Comparison of ENCODE assay signal across 1 cellular context in the genomic region with DNA sequence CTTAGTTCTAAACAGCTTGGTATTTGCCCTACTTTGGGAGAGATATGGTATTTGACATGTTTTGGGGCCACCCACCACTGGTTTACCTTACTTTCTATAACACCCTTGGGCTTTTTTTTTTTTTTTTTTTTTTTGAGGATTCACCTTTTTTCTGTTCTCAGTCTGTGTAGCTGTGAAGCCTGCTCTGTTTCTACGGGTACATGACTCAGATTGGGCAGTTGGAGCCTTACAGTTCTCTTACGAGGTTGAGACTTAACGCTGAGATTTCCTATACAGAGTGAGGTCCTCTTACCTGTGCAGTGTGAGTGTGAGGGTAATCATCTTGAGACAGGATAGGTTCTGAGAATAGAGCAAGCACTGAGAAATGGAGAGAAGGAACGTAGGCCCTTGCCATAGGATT.
TF ChIP-seq lines count a peak whose summit lies in the region.

No MANE protein-coding gene starts in this region.

TF ChIP-seq in WTC11, 78 proteins besides CTCF, POLR2A, EP300 and RAD21 (continued from another document):
- TF ChIP-seq, protein P1, sequence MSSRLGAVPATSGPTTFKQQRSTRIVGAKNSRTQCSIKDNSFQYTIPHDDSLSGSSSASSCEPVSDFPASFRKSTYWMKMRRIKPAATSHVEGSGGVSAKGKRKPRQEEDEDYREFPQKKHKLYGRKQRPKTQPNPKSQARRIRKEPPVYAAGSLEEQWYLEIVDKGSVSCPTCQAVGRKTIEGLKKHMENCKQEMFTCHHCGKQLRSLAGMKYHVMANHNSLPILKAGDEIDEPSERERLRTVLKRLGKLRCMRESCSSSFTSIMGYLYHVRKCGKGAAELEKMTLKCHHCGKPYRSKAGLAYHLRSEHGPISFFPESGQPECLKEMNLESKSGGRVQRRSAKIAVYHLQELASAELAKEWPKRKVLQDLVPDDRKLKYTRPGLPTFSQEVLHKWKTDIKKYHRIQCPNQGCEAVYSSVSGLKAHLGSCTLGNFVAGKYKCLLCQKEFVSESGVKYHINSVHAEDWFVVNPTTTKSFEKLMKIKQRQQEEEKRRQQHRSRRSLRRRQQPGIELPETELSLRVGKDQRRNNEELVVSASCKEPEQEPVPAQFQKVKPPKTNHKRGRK (CRISPR knock-in tag; IDR thresholded peaks at IDR 0.05; ENCODE audit: borderline replicate concordance) = no peak
- no peak for TF ChIP-seq SP1 (CRISPR knock-in tag; conservative IDR thresholded peaks at IDR 0.05)
- TF ChIP-seq, protein P2, sequence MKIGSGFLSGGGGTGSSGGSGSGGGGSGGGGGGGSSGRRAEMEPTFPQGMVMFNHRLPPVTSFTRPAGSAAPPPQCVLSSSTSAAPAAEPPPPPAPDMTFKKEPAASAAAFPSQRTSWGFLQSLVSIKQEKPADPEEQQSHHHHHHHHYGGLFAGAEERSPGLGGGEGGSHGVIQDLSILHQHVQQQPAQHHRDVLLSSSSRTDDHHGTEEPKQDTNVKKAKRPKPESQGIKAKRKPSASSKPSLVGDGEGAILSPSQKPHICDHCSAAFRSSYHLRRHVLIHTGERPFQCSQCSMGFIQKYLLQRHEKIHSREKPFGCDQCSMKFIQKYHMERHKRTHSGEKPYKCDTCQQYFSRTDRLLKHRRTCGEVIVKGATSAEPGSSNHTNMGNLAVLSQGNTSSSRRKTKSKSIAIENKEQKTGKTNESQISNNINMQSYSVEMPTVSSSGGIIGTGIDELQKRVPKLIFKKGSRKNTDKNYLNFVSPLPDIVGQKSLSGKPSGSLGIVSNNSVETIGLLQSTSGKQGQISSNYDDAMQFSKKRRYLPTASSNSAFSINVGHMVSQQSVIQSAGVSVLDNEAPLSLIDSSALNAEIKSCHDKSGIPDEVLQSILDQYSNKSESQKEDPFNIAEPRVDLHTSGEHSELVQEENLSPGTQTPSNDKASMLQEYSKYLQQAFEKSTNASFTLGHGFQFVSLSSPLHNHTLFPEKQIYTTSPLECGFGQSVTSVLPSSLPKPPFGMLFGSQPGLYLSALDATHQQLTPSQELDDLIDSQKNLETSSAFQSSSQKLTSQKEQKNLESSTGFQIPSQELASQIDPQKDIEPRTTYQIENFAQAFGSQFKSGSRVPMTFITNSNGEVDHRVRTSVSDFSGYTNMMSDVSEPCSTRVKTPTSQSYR (CRISPR knock-in tag; IDR thresholded peaks at IDR 0.05) = no peak
- TF ChIP-seq ZNF423 (CRISPR knock-in tag; IDR thresholded peaks at IDR 0.05) = no peak
- TF ChIP-seq, protein P3, sequence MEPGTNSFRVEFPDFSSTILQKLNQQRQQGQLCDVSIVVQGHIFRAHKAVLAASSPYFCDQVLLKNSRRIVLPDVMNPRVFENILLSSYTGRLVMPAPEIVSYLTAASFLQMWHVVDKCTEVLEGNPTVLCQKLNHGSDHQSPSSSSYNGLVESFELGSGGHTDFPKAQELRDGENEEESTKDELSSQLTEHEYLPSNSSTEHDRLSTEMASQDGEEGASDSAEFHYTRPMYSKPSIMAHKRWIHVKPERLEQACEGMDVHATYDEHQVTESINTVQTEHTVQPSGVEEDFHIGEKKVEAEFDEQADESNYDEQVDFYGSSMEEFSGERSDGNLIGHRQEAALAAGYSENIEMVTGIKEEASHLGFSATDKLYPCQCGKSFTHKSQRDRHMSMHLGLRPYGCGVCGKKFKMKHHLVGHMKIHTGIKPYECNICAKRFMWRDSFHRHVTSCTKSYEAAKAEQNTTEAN (CRISPR knock-in tag; IDR thresholded peaks at IDR 0.05) = no peak
- no peak for TF ChIP-seq FOXP1 (CRISPR knock-in tag; IDR thresholded peaks at IDR 0.05; ENCODE audit: borderline replicate concordance)
- TF ChIP-seq ZNF671 (CRISPR knock-in tag; IDR thresholded peaks at IDR 0.05) = no peak
- TF ChIP-seq, protein P4, sequence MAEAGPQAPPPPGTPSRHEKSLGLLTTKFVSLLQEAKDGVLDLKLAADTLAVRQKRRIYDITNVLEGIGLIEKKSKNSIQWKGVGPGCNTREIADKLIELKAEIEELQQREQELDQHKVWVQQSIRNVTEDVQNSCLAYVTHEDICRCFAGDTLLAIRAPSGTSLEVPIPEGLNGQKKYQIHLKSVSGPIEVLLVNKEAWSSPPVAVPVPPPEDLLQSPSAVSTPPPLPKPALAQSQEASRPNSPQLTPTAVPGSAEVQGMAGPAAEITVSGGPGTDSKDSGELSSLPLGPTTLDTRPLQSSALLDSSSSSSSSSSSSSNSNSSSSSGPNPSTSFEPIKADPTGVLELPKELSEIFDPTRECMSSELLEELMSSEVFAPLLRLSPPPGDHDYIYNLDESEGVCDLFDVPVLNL (CRISPR knock-in tag; IDR thresholded peaks at IDR 0.05; ENCODE audit: borderline replicate concordance, low read depth) = no peak
- TF ChIP-seq, protein P5, sequence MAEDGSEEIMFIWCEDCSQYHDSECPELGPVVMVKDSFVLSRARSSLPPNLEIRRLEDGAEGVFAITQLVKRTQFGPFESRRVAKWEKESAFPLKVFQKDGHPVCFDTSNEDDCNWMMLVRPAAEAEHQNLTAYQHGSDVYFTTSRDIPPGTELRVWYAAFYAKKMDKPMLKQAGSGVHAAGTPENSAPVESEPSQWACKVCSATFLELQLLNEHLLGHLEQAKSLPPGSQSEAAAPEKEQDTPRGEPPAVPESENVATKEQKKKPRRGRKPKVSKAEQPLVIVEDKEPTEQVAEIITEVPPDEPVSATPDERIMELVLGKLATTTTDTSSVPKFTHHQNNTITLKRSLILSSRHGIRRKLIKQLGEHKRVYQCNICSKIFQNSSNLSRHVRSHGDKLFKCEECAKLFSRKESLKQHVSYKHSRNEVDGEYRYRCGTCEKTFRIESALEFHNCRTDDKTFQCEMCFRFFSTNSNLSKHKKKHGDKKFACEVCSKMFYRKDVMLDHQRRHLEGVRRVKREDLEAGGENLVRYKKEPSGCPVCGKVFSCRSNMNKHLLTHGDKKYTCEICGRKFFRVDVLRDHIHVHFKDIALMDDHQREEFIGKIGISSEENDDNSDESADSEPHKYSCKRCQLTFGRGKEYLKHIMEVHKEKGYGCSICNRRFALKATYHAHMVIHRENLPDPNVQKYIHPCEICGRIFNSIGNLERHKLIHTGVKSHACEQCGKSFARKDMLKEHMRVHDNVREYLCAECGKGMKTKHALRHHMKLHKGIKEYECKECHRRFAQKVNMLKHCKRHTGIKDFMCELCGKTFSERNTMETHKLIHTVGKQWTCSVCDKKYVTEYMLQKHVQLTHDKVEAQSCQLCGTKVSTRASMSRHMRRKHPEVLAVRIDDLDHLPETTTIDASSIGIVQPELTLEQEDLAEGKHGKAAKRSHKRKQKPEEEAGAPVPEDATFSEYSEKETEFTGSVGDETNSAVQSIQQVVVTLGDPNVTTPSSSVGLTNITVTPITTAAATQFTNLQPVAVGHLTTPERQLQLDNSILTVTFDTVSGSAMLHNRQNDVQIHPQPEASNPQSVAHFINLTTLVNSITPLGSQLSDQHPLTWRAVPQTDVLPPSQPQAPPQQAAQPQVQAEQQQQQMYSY (CRISPR knock-in tag; IDR thresholded peaks at IDR 0.05) = no peak
- TF ChIP-seq MYBL2 (CRISPR knock-in tag; IDR thresholded peaks at IDR 0.05) = no peak
- no peak for TF ChIP-seq ELF4 (CRISPR knock-in tag; IDR thresholded peaks at IDR 0.05; ENCODE audit: low read depth)
- TF ChIP-seq IRF2 (CRISPR knock-in tag; IDR thresholded peaks at IDR 0.05; ENCODE audit: borderline replicate concordance, low read depth) = no peak
- no peak for TF ChIP-seq GABPB1 (CRISPR knock-in tag; IDR thresholded peaks at IDR 0.05)
